ENCODE assay signal across 16 cellular contexts in the genomic region with DNA sequence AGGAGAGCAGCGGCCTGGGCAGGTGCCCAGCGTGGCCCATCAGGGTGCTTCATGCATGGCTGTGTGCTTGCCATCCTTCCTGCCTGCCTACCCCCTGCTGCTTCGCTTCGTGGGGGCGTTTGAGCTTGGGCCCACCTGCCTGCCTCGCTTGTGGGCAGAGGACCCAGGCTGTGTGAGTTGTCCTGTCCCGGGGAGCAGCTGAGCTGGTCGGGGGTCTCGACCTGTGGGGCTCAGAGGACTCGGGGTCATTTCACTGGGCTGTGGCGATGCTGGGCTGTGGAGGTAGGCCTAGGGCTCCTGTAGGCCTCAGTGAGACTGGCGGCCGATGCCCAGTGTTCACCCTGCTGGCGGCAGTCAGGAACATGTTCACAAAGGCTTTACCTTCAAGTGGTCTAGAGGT. TPM values are rescaled to one million over a fixed set of nuclear protein-coding genes. Genes with fewer than 3 reads are reported as not detected.
DNase-seq lines count a peak whose midpoint lies in the region; ATAC-seq and TF ChIP-seq lines count a peak whose summit lies in the region.
"Had no signal": no experiment of that assay in that cellular context is flagged by ENCODE, and none has a peak within 500 bp of the region (broad histone marks: within the 10 kb centered on the region; RNA-seq: fewer than 3 reads in every experiment).

No MANE protein-coding gene starts in this region.

- peaks cover 74 to 98% of the 10 kb centered on the region in 2 donors for H3K36me3 ChIP-seq in neuronal stem cell (replicated peaks in 1 of 2; ENCODE audit: control insufficient read depth in 2 of 2, insufficient read depth in 2 of 2, low read length in 2 of 2)
- no peaks in the 10 kb centered on the region for H3K36me3 ChIP-seq in uterus

- peak overlapping the region; percentile 19 for H2BK120ac ChIP-seq in neuronal stem cell (ENCODE audit: low read depth, low read length)

- H3K23ac ChIP-seq in neuronal stem cell (ENCODE audit: low read depth, low read length, poor library complexity) = peak overlapping the region; percentile 82

- H2AK5ac ChIP-seq in neuronal stem cell (ENCODE audit: low read depth, low read length) = no peak overlapping the region

- peak overlapping the region; percentile 26 for H2BK5ac ChIP-seq in neuronal stem cell (ENCODE audit: low read length)

- no peak for TF ChIP-seq POLR2A in uterus (IDR thresholded peaks at IDR 0.05)

- no peak for TF ChIP-seq CTCF in uterus (IDR thresholded peaks at IDR 0.05)

- H3K4me3 ChIP-seq in neuronal stem cell (ENCODE audit: low read length in 2 of 2) (no peak overlapping the region), uterus (no peak overlapping the region)
- H3K4me3 ChIP-seq: Peyer's patch had no signal

- H3K27ac ChIP-seq in neuronal stem cell (replicated peaks; ENCODE audit: low read length) (no peak overlapping the region), uterus (peak overlapping the region; percentile 61 to 84)

- no peak overlapping the region for H3K4ac ChIP-seq in neuronal stem cell (ENCODE audit: low read length)

- peaks cover 1% of the 10 kb centered on the region for H3K79me1 ChIP-seq in neuronal stem cell (ENCODE audit: low read depth, low read length)

- H2BK15ac ChIP-seq in neuronal stem cell (ENCODE audit: low read length) = no peak overlapping the region

- peak overlapping the region; percentile 58 for H3K14ac ChIP-seq in neuronal stem cell (ENCODE audit: low read length)

- no peak overlapping the region for H4K91ac ChIP-seq in neuronal stem cell (ENCODE audit: low read depth, low read length, poor library complexity)

- WGBS in neuronal stem cell (ENCODE audit: extremely low coverage in 2 of 2, insufficient read length in 2 of 2, insufficient replicate concordance in 1 of 2), 2 donors = no CpG with 5 or more reads among the region's 14 CpGs

- no peak overlapping the region for H2BK12ac ChIP-seq in neuronal stem cell (ENCODE audit: low read length)

- H3K9ac ChIP-seq in neuronal stem cell (ENCODE audit: low read depth, low read length, poor library complexity) = peak overlapping the region; percentile 78

- intact Hi-C loops in Right ventricle myocardium superior (cut with DNase I) (loop anchor here (5.0 kb wide), 1 partner anchor 54 kb away; a partner anchor contains a TSS), cardiac septum (cut with DNase I) (loop anchor here (2.0 kb wide), 1 partner anchor 48 kb away; no protein-coding TSS in a partner anchor), uterus (cut with DNase I; ENCODE audit: low total_unique reads) (no loop called here)

- H3K27me3 ChIP-seq in neuronal stem cell (ENCODE audit: control insufficient read depth in 3 of 3, insufficient read depth in 3 of 3, low read depth in 1 of 3, low read length in 3 of 3) = no peaks in the 10 kb centered on the region
- H3K27me3 ChIP-seq in uterus = no peaks in the 10 kb centered on the region
- H3K27me3 ChIP-seq: Peyer's patch had no signal

- DNase-seq in Right ventricle myocardium superior = no peak
- DNase-seq in cardiac septum (ENCODE audit: low spot score) = no peak
- no peak for DNase-seq in neuronal stem cell (ENCODE audit: low spot score)
- no peak for DNase-seq in uterus
- no peak for DNase-seq in NOMO-1 (lab: John Stamatoyannopoulos, UW; ENCODE audit: unreplicated experiment in 2 of 2)
- no peak for DNase-seq in epidermal melanocyte (ENCODE audit: insufficient read length, low spot score)
- DNase-seq: activated CD4-positive, CD25-positive, alpha-beta regulatory T cell treated with anti-CD3 and anti-CD28 coated beads, Interleukin-2, amount 50 U/mL, for 72 hours; cortex of kidney; Kasumi-1; NCI-H1694; NCI-H524 treated with DMSO at 0.1 percent for 48 hours; Peyer's patch; stimulated activated naive B cell treated with anti-CD40 and anti-IgM and Interleukin-4, amounts not matched to agents 10 μg/mL and 1 μg/mL and 100 μg/mL, for 72 hours; T-helper 2 cell had no signal

- H3K4me1 ChIP-seq in neuronal stem cell (ENCODE audit: control insufficient read depth in 2 of 2, insufficient read depth in 1 of 2, low read depth in 1 of 2, low read length in 2 of 2) = peaks cover 4 to 18% of the 10 kb centered on the region in 2 donors
- H3K4me1 ChIP-seq in uterus = peaks cover 0 to 8% of the 10 kb centered on the region in 2 donors
- H3K4me1 ChIP-seq: Peyer's patch had no signal

- H3K18ac ChIP-seq in neuronal stem cell (ENCODE audit: low read length) = no peak overlapping the region

- H4K8ac ChIP-seq in neuronal stem cell (ENCODE audit: low read depth, low read length) = no peak overlapping the region

- peak; percentile 3 for ATAC-seq in Right ventricle myocardium superior (ENCODE audit: poor library complexity)
- peak; percentile 1 for ATAC-seq in esophagus mucosa
- no peak for ATAC-seq in GM21360 (IDR thresholded peaks at IDR 0.05; ENCODE audit: unreplicated experiment)

- H3K9me3 ChIP-seq in neuronal stem cell (replicated peaks in 1 of 2; ENCODE audit: control insufficient read depth in 2 of 2, insufficient read depth in 1 of 2, low read depth in 1 of 2, low read length in 2 of 2) = no peaks in the 10 kb centered on the region
- H3K9me3 ChIP-seq in uterus = no peaks in the 10 kb centered on the region
- H3K9me3 ChIP-seq: Peyer's patch had no signal

- no peak overlapping the region for H3K4me2 ChIP-seq in neuronal stem cell (ENCODE audit: insufficient read depth, low read length, poor library complexity, severe bottlenecking)

- no peak overlapping the region for H2AFZ ChIP-seq in neuronal stem cell (ENCODE audit: low read length)

RNA-seq across cellular contexts. Expression of a gene that starts 12.1 kb away (rescaled TPM):
- 74.7 TPM for total RNA-seq in Right ventricle myocardium superior
- 52.2 TPM for total RNA-seq in cardiac septum
- 21.2 TPM for total RNA-seq in esophagus mucosa
- 0.10 TPM for polyA plus RNA-seq in neuronal stem cell (2013, experiment 1 of 2)
- polyA plus RNA-seq in neuronal stem cell (2013, experiment 2 of 2) = 0.03 TPM
- 100 to 1,000 TPM in 1 of 4 donors, 10 to 100 TPM in 3; 55.3 to 216 (median 78.2) TPM for total RNA-seq in uterus

RNA-seq across cellular contexts. Expression of a gene that starts 27.7 kb away (rescaled TPM):
- total RNA-seq in Right ventricle myocardium superior (46.0 TPM), cardiac septum (59.1 TPM), esophagus mucosa (38.0 TPM), uterus (100 to 1,000 TPM in 2 of 4 donors, 10 to 100 TPM in 2; 50.0 to 157 (median 114) TPM)
- polyA plus RNA-seq in neuronal stem cell (2013, experiment 1 of 2) = 58.8 TPM
- polyA plus RNA-seq in neuronal stem cell (2013, experiment 2 of 2) = 58.4 TPM

RNA-seq across cellular contexts. Expression of a gene that starts 29.2 kb away (rescaled TPM):
- total RNA-seq in Right ventricle myocardium superior (7,948 TPM), cardiac septum (8,054 TPM), esophagus mucosa (0.88 TPM), uterus (1 to 10 TPM in 3 of 4 donors, not detected in 1; 3.0 to 4.4 (median 3.4) TPM)
- polyA plus RNA-seq in neuronal stem cell (2013, experiment 1 of 2) = 7.4 TPM
- 6.4 TPM for polyA plus RNA-seq in neuronal stem cell (2013, experiment 2 of 2)
- total RNA-seq: Peyer's patch had no signal

RNA-seq across cellular contexts. Expression of a gene that starts 38.2 kb away (rescaled TPM):
- 10.4 TPM for total RNA-seq in Right ventricle myocardium superior
- 15.3 TPM for total RNA-seq in cardiac septum
- 2.7 TPM for total RNA-seq in esophagus mucosa
- polyA plus RNA-seq in neuronal stem cell (2013, experiment 1 of 2) = 0.77 TPM
- 0.87 TPM for polyA plus RNA-seq in neuronal stem cell (2013, experiment 2 of 2)
- 10 to 100 TPM in 3 of 4 donors, 1 to 10 TPM in 1; 4.4 to 91.2 (median 16.7) TPM for total RNA-seq in uterus

RNA-seq across cellular contexts. Expression of a gene that starts 50.6 kb away (rescaled TPM):
- total RNA-seq in Right ventricle myocardium superior (84.1 TPM), cardiac septum (58.2 TPM), esophagus mucosa (55.0 TPM), uterus (10 to 100 TPM in 3 of 4 donors, 1 to 10 TPM in 1; 9.2 to 67.6 (median 29.3) TPM)
- polyA plus RNA-seq in neuronal stem cell (2013, experiment 1 of 2) = 246 TPM
- polyA plus RNA-seq in neuronal stem cell (2013, experiment 2 of 2) = 233 TPM

Comparison
In these comparisons a context has a peak if more than half of its experiments do, and no peak if none do; other contexts are left out.
1. RNA of a gene that starts 29.2 kb away (total RNA-seq): 8,054 TPM in cardiac septum (single experiment) and 7,948 TPM in Right ventricle myocardium superior (single experiment); 3.0 to 4.4 TPM in uterus and 0.88 TPM in esophagus mucosa (single experiment); every median in the first group is over 1,000 times any median in the second.